ENCODE assay signal across 31 cellular contexts in genomic region chr1:157469715-157470114, GRCh38.
"Had no signal": no experiment of that assay in that cellular context is flagged by ENCODE, and none has a peak within 500 bp of the region (broad histone marks: within the 10 kb centered on the region; RNA-seq: fewer than 3 reads in every experiment).

No MANE protein-coding gene starts in this region.

- H3K4me3 Mint-ChIP-seq: activated naive CD8-positive, alpha-beta T cell; central memory CD8-positive, alpha-beta T cell; natural killer cell; stimulated activated naive B cell treated with anti-CD40 and anti-IgM and Interleukin-4, amounts not matched to agents 10 μg/mL and 1 μg/mL and 100 μg/mL, for 72 hours had no signal

- DNase-seq: activated CD4-positive, alpha-beta T cell treated with anti-CD3 and anti-CD28 coated beads for 1 hour; activated CD4-positive, alpha-beta T cell treated with anti-CD3 and anti-CD28 coated beads, Interleukin-2, amount 50 U/mL, for 1 hour; activated effector memory CD4-positive, alpha-beta T cell treated with Interleukin-2 at 50 U/mL for 16 hours; activated naive CD4-positive, alpha-beta T cell treated with Interleukin-2 at 50 U/mL for 16 hours; anterior cingulate cortex; dermis blood vessel endothelial cell; effector CD4-positive, alpha-beta T cell; esophagus squamous epithelium; foreskin melanocyte; heart right ventricle; kidney glomerular epithelial cell; left lung; lower lobe of right lung; mesenchymal stem cell; natural killer cell; ovary; retina; stimulated activated CD4-positive, alpha-beta T cell treated with anti-CD3 and anti-CD28 coated beads, Interleukin-1b, Interleukin-23, amount 100 ng/mL, for 48 hours; stimulated activated naive B cell treated with anti-CD40 and anti-IgM and Interleukin-4, amounts not matched to agents 10 μg/mL and 1 μg/mL and 100 μg/mL, for 72 hours; stomach; T-helper 17 cell; T1000; thyroid gland; upper lobe of left lung had no signal

- H3K36me3 Mint-ChIP-seq: activated naive CD8-positive, alpha-beta T cell; natural killer cell; stimulated activated naive B cell treated with anti-CD40 and anti-IgM and Interleukin-4, amounts not matched to agents 10 μg/mL and 1 μg/mL and 100 μg/mL, for 72 hours had no signal

- H3K4me2 ChIP-seq: smooth muscle cell had no signal

- H3K9me3 Mint-ChIP-seq: central memory CD8-positive, alpha-beta T cell; natural killer cell; stimulated activated naive B cell treated with anti-CD40 and anti-IgM and Interleukin-4, amounts not matched to agents 10 μg/mL and 1 μg/mL and 100 μg/mL, for 72 hours had no signal

- H3K4me1 ChIP-seq: esophagus squamous epithelium, heart right ventricle, left lung, lower lobe of right lung, prostate gland, stomach, thyroid gland, upper lobe of left lung, vagina had no signal

- H3K27ac Mint-ChIP-seq: activated naive CD8-positive, alpha-beta T cell; natural killer cell; stimulated activated naive B cell treated with anti-CD40 and anti-IgM and Interleukin-4, amounts not matched to agents 10 μg/mL and 1 μg/mL and 100 μg/mL, for 72 hours; T-helper 17 cell had no signal

- H3K36me3 ChIP-seq: esophagus squamous epithelium, heart right ventricle, left lung, lower lobe of right lung, neutrophil, ovary, prostate gland, stomach, thyroid gland, upper lobe of left lung, vagina had no signal

- H3K27ac ChIP-seq: epithelial cell of prostate, esophagus squamous epithelium, heart right ventricle, left lung, lower lobe of right lung, neutrophil, ovary, prostate gland, stomach, thyroid gland, upper lobe of left lung, vagina had no signal

- H3K4me3 ChIP-seq: esophagus squamous epithelium, heart right ventricle, left lung, lower lobe of right lung, ovary, prostate gland, smooth muscle cell, stomach, thyroid gland, upper lobe of left lung, vagina had no signal

- ATAC-seq: heart right ventricle; left lung; lower lobe of right lung; natural killer cell; stimulated activated naive B cell treated with anti-CD40 and anti-IgM and Interleukin-4, amounts not matched to agents 10 μg/mL and 1 μg/mL and 100 μg/mL, for 72 hours; T-helper 17 cell had no signal

- H3K4me1 Mint-ChIP-seq: central memory CD8-positive, alpha-beta T cell had no signal

- H3K27me3 ChIP-seq: left lung, neutrophil, ovary, stomach, thyroid gland, upper lobe of left lung, vagina had no signal

- H3K27me3 Mint-ChIP-seq: activated naive CD8-positive, alpha-beta T cell had no signal

- H3K9me3 ChIP-seq: esophagus squamous epithelium, left lung, lower lobe of right lung, neutrophil, ovary, prostate gland, stomach, thyroid gland, upper lobe of left lung, vagina had no signal
